ENCODE assay signal across 8 cellular contexts in genomic region chr3:59049671-59050331, GRCh38. TPM values are rescaled to one million over a fixed set of nuclear protein-coding genes. Genes with fewer than 3 reads are reported as not detected.
DNase-seq lines count a peak whose midpoint lies in the region; ATAC-seq and TF ChIP-seq lines count a peak whose summit lies in the region.

Gene CFAP20DC (minus strand): TSS chr3:59050025. CDS start chr3:59049631, 394 bp downstream.

- H3K27ac ChIP-seq in coronary artery: peak within 1 kb of the TSS; percentile 15 to 58

- intact Hi-C loops in left colon (cut with DNase I, micrococcal nuclease): loop anchor here in 1 of 2 donors (10.0 kb wide), 1 partner anchor 395 kb away; no protein-coding TSS in a partner anchor

- peak within 1 kb of the TSS; percentile 79 for H3K4me3 ChIP-seq in coronary artery

- DNase-seq in A172 (ENCODE audit: low spot score): peak; percentile 76
- DNase-seq in NCI-H2196 (lab: John Stamatoyannopoulos, UW; ENCODE audit: unreplicated experiment): peak; percentile 92
- peak; percentile 82 to 86 for DNase-seq in activated CD4-positive, alpha-beta T cell treated with anti-CD3 and anti-CD28 coated beads for 4 hours
- peak; percentile 85 for DNase-seq in coronary artery (ENCODE audit: low spot score)
- DNase-seq in left colon: peak; percentile 90 to 93
- DNase-seq in stimulated activated CD4-positive, alpha-beta T cell treated with anti-CD3 and anti-CD28 coated beads, Interleukin-1b, Interleukin-23, amount 100 ng/mL, for 4 hours (ENCODE audit: low read depth in 2 of 2): peak; percentile 80 to 86

- no peak for TF ChIP-seq CTCF in coronary artery (IDR thresholded peaks at IDR 0.05)

- peak; percentile 99 for ATAC-seq in GM18867 (IDR thresholded peaks at IDR 0.05; ENCODE audit: unreplicated experiment)
- peak; percentile 100 for ATAC-seq in HG03095 (IDR thresholded peaks at IDR 0.05; ENCODE audit: unreplicated experiment)
- peak; percentile 98 for ATAC-seq in left colon

RNA-seq across cellular contexts. Expression of gene CFAP20DC, which starts in this region (rescaled TPM):
- 6.5 and 6.8 TPM in 2 replicates for total RNA-seq in A172 (2014; rRNA removed; shearing (Covaris generic))
- total RNA-seq in left colon: 1 to 10 TPM in 1 of 2 donors, under 1 TPM in 1; 0.98 to 1.6 TPM

Comparison
In these comparisons a context has a peak if more than half of its experiments do, and no peak if none do; other contexts are left out.
1. Peak in every context shown above with its lines: DNase-seq, ATAC-seq, H3K4me3 ChIP-seq and H3K27ac ChIP-seq.